ENCODE assay signal across 8 cellular contexts in the genomic region with DNA sequence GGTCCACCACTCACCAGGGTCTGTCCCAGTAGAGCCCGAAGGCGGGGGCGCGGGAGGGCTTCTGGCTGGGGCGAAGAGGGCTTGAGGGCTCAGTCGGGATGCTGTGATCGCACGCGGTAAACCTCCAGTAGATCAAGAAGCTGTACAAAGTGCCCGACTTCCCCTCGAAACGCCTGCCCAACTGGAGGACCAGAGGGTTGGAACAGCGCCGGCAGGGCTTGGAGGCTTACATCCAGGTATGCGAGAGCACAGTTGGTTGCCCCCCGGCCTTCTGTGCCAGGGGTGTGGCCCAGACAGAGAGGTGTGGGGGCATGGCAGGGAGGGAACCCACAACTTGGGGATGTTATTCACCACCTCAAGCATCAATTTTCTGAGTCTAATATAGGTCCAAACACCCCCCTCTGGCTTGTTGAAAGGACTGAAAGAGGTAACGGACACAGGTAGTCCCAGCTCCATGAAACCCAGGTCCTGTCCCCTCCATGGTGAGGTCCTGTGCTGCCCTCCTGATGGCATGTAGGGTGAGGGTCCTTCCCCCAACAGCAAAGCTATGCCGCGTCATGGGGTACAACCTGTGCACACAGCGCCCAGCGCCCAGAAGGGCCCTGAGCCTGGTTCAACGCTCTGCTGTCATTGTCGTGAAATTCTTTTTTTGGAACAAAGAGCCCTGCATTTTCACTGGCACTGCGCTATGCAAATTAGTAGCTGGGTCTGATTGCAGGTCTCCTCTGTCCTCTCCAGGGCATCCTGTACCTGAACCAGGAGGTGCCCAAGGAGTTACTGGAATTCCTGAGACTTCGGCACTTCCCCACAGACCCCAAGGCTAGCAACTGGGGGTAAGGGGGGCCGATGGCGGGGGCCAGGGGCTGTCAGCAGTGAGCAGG. TPM values are rescaled to one million over a fixed set of nuclear protein-coding genes. Genes with fewer than 3 reads are reported as not detected.
DNase-seq lines count a peak whose midpoint lies in the region; ATAC-seq lines count a peak whose summit lies in the region.

No MANE protein-coding gene starts in this region.

- no peak overlapping the region for H3K27ac Mint-ChIP-seq in T-helper 2 cell treated with Interferon-gamma antibody and Interleukin-4, amounts not matched to agents 5 μg/mL and 100 μg/mL, for 36 hours
- H3K27ac Mint-ChIP-seq in stimulated activated naive B cell treated with anti-CD40 and anti-IgM and Interleukin-4, amounts not matched to agents 10 μg/mL and 1 μg/mL and 100 μg/mL, for 72 hours, result peak overlapping the region; percentile 94

- H3K4me1 Mint-ChIP-seq in T-helper 2 cell treated with Interferon-gamma antibody and Interleukin-4, amounts not matched to agents 5 μg/mL and 100 μg/mL, for 36 hours (ENCODE audit: low read depth), result peaks cover 16% of the 10 kb centered on the region
- peaks cover 45 to 63% of the 10 kb centered on the region in 2 donors for H3K4me1 Mint-ChIP-seq in stimulated activated naive B cell treated with anti-CD40 and anti-IgM and Interleukin-4, amounts not matched to agents 10 μg/mL and 1 μg/mL and 100 μg/mL, for 72 hours

- peaks cover 4% of the 10 kb centered on the region for H3K4me1 ChIP-seq in right cardiac atrium (ENCODE audit: control insufficient read depth, insufficient read depth, low read length)

- peak overlapping the region; percentile 4 for H3K27ac ChIP-seq in right cardiac atrium (ENCODE audit: low read length)

- no peak for ATAC-seq in Right ventricle myocardium superior (ENCODE audit: poor library complexity)
- ATAC-seq in HG02642 (IDR thresholded peaks at IDR 0.05; ENCODE audit: poor library complexity, unreplicated experiment), result peak; percentile 12
- no peak for ATAC-seq in right cardiac atrium
- peak; percentile 45 for ATAC-seq in stimulated activated naive B cell treated with anti-CD40 and anti-IgM and Interleukin-4, amounts not matched to agents 10 μg/mL and 1 μg/mL and 100 μg/mL, for 72 hours (replicated peaks)

- H3K36me3 Mint-ChIP-seq in T-helper 2 cell treated with Interferon-gamma antibody and Interleukin-4, amounts not matched to agents 5 μg/mL and 100 μg/mL, for 36 hours (ENCODE audit: low read depth), result peaks cover 31% of the 10 kb centered on the region
- H3K36me3 Mint-ChIP-seq in stimulated activated naive B cell treated with anti-CD40 and anti-IgM and Interleukin-4, amounts not matched to agents 10 μg/mL and 1 μg/mL and 100 μg/mL, for 72 hours, result peaks cover 15 to 29% of the 10 kb centered on the region in 2 donors

- H3K4me3 Mint-ChIP-seq in T-helper 2 cell treated with Interferon-gamma antibody and Interleukin-4, amounts not matched to agents 5 μg/mL and 100 μg/mL, for 36 hours, result peak overlapping the region; percentile 49
- peak overlapping the region; percentile 90 for H3K4me3 Mint-ChIP-seq in stimulated activated naive B cell treated with anti-CD40 and anti-IgM and Interleukin-4, amounts not matched to agents 10 μg/mL and 1 μg/mL and 100 μg/mL, for 72 hours

- H3K27me3 ChIP-seq in right cardiac atrium (ENCODE audit: control insufficient read depth, insufficient read depth), result no peaks in the 10 kb centered on the region

- no peaks in the 10 kb centered on the region for H3K9me3 ChIP-seq in right cardiac atrium (ENCODE audit: control insufficient read depth, low read length)

- WGBS in right cardiac atrium, result 19% methylated on average over 27 of the region's 27 CpGs

- H3K9me3 Mint-ChIP-seq in T-helper 2 cell treated with Interferon-gamma antibody and Interleukin-4, amounts not matched to agents 5 μg/mL and 100 μg/mL, for 36 hours, result no peaks in the 10 kb centered on the region
- no peaks in the 10 kb centered on the region for H3K9me3 Mint-ChIP-seq in stimulated activated naive B cell treated with anti-CD40 and anti-IgM and Interleukin-4, amounts not matched to agents 10 μg/mL and 1 μg/mL and 100 μg/mL, for 72 hours

- intact Hi-C loops in Right ventricle myocardium superior (cut with DNase I), result loop anchor here (5.0 kb wide), 1 partner anchor 55 kb away; a partner anchor contains a TSS
- intact Hi-C loops in cardiac septum (cut with DNase I), result loop anchor here (5.0 kb wide), 1 partner anchor 55 kb away; a partner anchor contains a TSS
- intact Hi-C loops in right cardiac atrium (cut with DNase I), result loop anchor here in 2 of 4 donors (5.0 kb wide), 2 partner anchors 55 to 60 kb away; a partner anchor contains a TSS

- peak overlapping the region; percentile 53 for H3K4me3 ChIP-seq in right cardiac atrium (ENCODE audit: low read length)

- peaks cover 3% of the 10 kb centered on the region for H3K27me3 Mint-ChIP-seq in T-helper 2 cell treated with Interferon-gamma antibody and Interleukin-4, amounts not matched to agents 5 μg/mL and 100 μg/mL, for 36 hours (ENCODE audit: low read depth)
- H3K27me3 Mint-ChIP-seq in stimulated activated naive B cell treated with anti-CD40 and anti-IgM and Interleukin-4, amounts not matched to agents 10 μg/mL and 1 μg/mL and 100 μg/mL, for 72 hours, result no peaks in the 10 kb centered on the region

- peak; percentile 58 for DNase-seq in Right ventricle myocardium superior
- DNase-seq in cardiac septum (ENCODE audit: low spot score), result no peak
- no peak for DNase-seq in T-helper 2 cell treated with Interferon-gamma antibody and Interleukin-4, amounts not matched to agents 5 μg/mL and 100 μg/mL, for 36 hours (ENCODE audit: low spot score)
- peak; percentile 28 to 70 (median 67) for DNase-seq in right cardiac atrium
- peak; percentile 34 for DNase-seq in stimulated activated naive B cell treated with anti-CD40 and anti-IgM and Interleukin-4, amounts not matched to agents 10 μg/mL and 1 μg/mL and 100 μg/mL, for 72 hours
- no peak for DNase-seq in inferior parietal cortex (ENCODE audit: extremely low spot score)
- no peak for DNase-seq in AG20443 (ENCODE audit: low spot score)

RNA-seq across cellular contexts. Expression of a gene that starts 1.2 kb away (rescaled TPM):
- 4.2 TPM for total RNA-seq in Right ventricle myocardium superior
- 1.5 TPM for total RNA-seq in cardiac septum
- 100 to 1,000 TPM in 1 of 4 donors, 10 to 100 TPM in 3; 56.2 to 114 (median 62.6) TPM for total RNA-seq in right cardiac atrium
- 74.0 TPM for polyA plus RNA-seq in right cardiac atrium

RNA-seq across cellular contexts. Expression of a gene that starts 10.1 kb away (rescaled TPM):
- total RNA-seq in Right ventricle myocardium superior (94.9 TPM), cardiac septum (121 TPM), right cardiac atrium (100 to 1,000 TPM; 131 to 263 (median 186) TPM)
- 209 TPM for polyA plus RNA-seq in right cardiac atrium

RNA-seq across cellular contexts. Expression of a gene that starts 57.0 kb away (rescaled TPM):
- total RNA-seq in Right ventricle myocardium superior (86.3 TPM), cardiac septum (111 TPM), right cardiac atrium (100 to 1,000 TPM in 3 of 4 donors, 10 to 100 TPM in 1; 99.2 to 149 (median 105) TPM)
- 54.1 TPM for polyA plus RNA-seq in right cardiac atrium

RNA-seq across cellular contexts. Expression of a gene that starts 59.1 kb away (rescaled TPM):
- 57.9 TPM for total RNA-seq in Right ventricle myocardium superior
- total RNA-seq in cardiac septum, result 46.9 TPM
- 10 to 100 TPM; 43.9 to 66.2 (median 53.6) TPM for total RNA-seq in right cardiac atrium
- polyA plus RNA-seq in right cardiac atrium, result 82.7 TPM

Comparison
In these comparisons a context has a peak if more than half of its experiments do, and no peak if none do; other contexts are left out.
1. DNase-seq: peak in Right ventricle myocardium superior (single experiment), right cardiac atrium (3 of 3) and stimulated activated naive B cell treated with anti-CD40 and anti-IgM and Interleukin-4, amounts not matched to agents 10 μg/mL and 1 μg/mL and 100 μg/mL, for 72 hours (single experiment); none in cardiac septum (single experiment), T-helper 2 cell treated with Interferon-gamma antibody and Interleukin-4, amounts not matched to agents 5 μg/mL and 100 μg/mL, for 36 hours (single experiment), inferior parietal cortex (single experiment) and AG20443 (single experiment).
2. RNA of a gene that starts 1.2 kb away (total RNA-seq): 56.2 to 114 TPM in right cardiac atrium; 4.2 TPM in Right ventricle myocardium superior (single experiment) and 1.5 TPM in cardiac septum (single experiment); every median in the first group is over 10 times any median in the second.
3. ATAC-seq: peak in HG02642 (single experiment) and stimulated activated naive B cell treated with anti-CD40 and anti-IgM and Interleukin-4, amounts not matched to agents 10 μg/mL and 1 μg/mL and 100 μg/mL, for 72 hours (2 of 2); none in Right ventricle myocardium superior (single experiment) and right cardiac atrium (0 of 2).